1 cellular context compared by ENCODE assay signal in the genomic region with DNA sequence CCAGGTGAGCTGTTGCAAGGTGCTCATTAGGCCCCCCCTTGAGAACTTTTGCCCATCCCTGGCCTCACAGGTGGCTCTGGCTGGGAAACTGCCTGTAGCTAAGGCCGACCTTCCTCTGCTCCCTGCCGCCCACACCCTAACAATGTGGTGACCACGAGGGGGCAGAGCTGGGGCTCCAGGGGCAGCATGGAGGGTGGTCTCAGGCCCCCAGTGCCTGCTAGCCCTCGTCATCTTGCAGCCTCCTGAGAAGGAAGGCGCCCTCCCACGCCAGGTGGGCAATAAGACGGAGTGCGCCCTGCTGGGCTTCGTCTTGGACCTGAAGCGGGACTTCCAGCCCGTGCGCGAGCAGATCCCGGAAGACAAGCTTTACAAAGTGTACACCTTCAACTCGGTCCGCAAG.
TF ChIP-seq lines count a peak whose summit lies in the region.

No MANE protein-coding gene starts in this region.

TF ChIP-seq in SK-N-SH treated with all-trans-retinoic acid at 6 μM for 48 hours, 23 proteins besides CTCF, POLR2A, EP300 and RAD21 (continued from another document):
- TF ChIP-seq, protein P1, sequence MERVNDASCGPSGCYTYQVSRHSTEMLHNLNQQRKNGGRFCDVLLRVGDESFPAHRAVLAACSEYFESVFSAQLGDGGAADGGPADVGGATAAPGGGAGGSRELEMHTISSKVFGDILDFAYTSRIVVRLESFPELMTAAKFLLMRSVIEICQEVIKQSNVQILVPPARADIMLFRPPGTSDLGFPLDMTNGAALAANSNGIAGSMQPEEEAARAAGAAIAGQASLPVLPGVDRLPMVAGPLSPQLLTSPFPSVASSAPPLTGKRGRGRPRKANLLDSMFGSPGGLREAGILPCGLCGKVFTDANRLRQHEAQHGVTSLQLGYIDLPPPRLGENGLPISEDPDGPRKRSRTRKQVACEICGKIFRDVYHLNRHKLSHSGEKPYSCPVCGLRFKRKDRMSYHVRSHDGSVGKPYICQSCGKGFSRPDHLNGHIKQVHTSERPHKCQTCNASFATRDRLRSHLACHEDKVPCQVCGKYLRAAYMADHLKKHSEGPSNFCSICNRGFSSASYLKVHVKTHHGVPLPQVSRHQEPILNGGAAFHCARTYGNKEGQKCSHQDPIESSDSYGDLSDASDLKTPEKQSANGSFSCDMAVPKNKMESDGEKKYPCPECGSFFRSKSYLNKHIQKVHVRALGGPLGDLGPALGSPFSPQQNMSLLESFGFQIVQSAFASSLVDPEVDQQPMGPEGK (CRISPR knock-in tag; IDR thresholded peaks at IDR 0.05; ENCODE audit: borderline replicate concordance) = no peak
- TF ChIP-seq PPARA (CRISPR knock-in tag; IDR thresholded peaks at IDR 0.05; ENCODE audit: borderline replicate concordance) = no peak
- no peak for TF ChIP-seq ZNF70 (CRISPR knock-in tag; IDR thresholded peaks at IDR 0.05)
- no peak for TF ChIP-seq TCF4 (CRISPR knock-in tag; IDR thresholded peaks at IDR 0.05; ENCODE audit: borderline replicate concordance)
